In genomic region chr22:20084547-20085413, GRCh38 we compare ENCODE assay signal across 9 cellular contexts. TPM values are rescaled to one million over a fixed set of nuclear protein-coding genes. Genes with fewer than 3 reads are reported as not detected.
DNase-seq lines count a peak whose midpoint lies in the region; ATAC-seq and TF ChIP-seq lines count a peak whose summit lies in the region.
"Had no signal": no experiment of that assay in that cellular context is flagged by ENCODE, and none has a peak within 500 bp of the region (broad histone marks: within the 10 kb centered on the region; RNA-seq: fewer than 3 reads in every experiment).

No MANE protein-coding gene starts in this region.

- no peak for TF ChIP-seq POLR2A in thyroid gland (IDR thresholded peaks at IDR 0.05)

- H3K4me1 ChIP-seq in PC-3 (ENCODE audit: insufficient read depth, low read length) (peaks cover 13% of the 10 kb centered on the region), thyroid gland (peaks cover 42 to 44% of the 10 kb centered on the region in 2 donors)

- peak; percentile 42 for DNase-seq in activated naive CD4-positive, alpha-beta T cell treated with anti-CD3 and anti-CD28 coated beads for 36 hours
- DNase-seq in activated naive CD4-positive, alpha-beta T cell treated with anti-CD3 and anti-CD28 coated beads, Interleukin-2, amount 50 U/mL, for 16 hours = no peak
- no peak for DNase-seq in PC-3
- no peak for DNase-seq in fibroblast of villous mesenchyme (ENCODE audit: low read depth)
- DNase-seq in thyroid gland = peak; percentile 22 to 33
- DNase-seq in GM19240 (ENCODE audit: insufficient read length, low spot score) = no peak
- no peak for DNase-seq in GDM1 (lab: John Stamatoyannopoulos, UW)
- DNase-seq in NCI-H1417 treated with DMSO at 0.1 percent for 48 hours (lab: John Stamatoyannopoulos, UW) = no peak

- H4K20me1 ChIP-seq in PC-3 (ENCODE audit: low read length) = peaks cover 40% of the 10 kb centered on the region

- 68 to 71% methylated on average over 21 to 22 of the region's 23 CpGs for WGBS in thyroid gland, 2 donors

- H3K27me3 Mint-ChIP-seq in activated naive CD4-positive, alpha-beta T cell treated with anti-CD3 and anti-CD28 coated beads for 36 hours (ENCODE audit: low read depth) = no peaks in the 10 kb centered on the region

- H3K4me3 ChIP-seq in PC-3 (ENCODE audit: low read length) = no peak overlapping the region
- H3K4me3 ChIP-seq in fibroblast of villous mesenchyme (ENCODE audit: low read depth, low read length) = no peak overlapping the region
- no peak overlapping the region for H3K4me3 ChIP-seq in thyroid gland (replicated peaks in 1 of 3)

- CTCF ChIA-PET in activated naive CD4-positive, alpha-beta T cell treated with anti-CD3 and anti-CD28 coated beads for 36 hours (lab: Charles Lee) = interaction anchor here (1.2 kb wide), 1 partner anchor 9 kb away, joined by 3 read pairs; no protein-coding TSS in a partner anchor
- CTCF ChIA-PET in PC-3 (lab: Charles Lee) = no interaction called here

- no peaks in the 10 kb centered on the region for H3K27me3 ChIP-seq in PC-3 (ENCODE audit: low read length)
- H3K27me3 ChIP-seq in thyroid gland = no peaks in the 10 kb centered on the region

- H3K79me2 ChIP-seq in PC-3 (ENCODE audit: low read length) = peaks cover 76% of the 10 kb centered on the region

- H3K27ac ChIP-seq in PC-3 (ENCODE audit: low read length) (no peak overlapping the region), thyroid gland (peak overlapping the region in 1 of 3 donors; percentile 0)

- no peak for ATAC-seq in PC-3
- ATAC-seq: esophagus mucosa had no signal

- BruUV-seq in PC-3 (replicated peaks; lab: Mats Ljungman, UMichigan) = no TSS peak

- H3K9me2 ChIP-seq in PC-3 (replicated peaks; ENCODE audit: low read length) = no peaks in the 10 kb centered on the region

- H3K36me3 Mint-ChIP-seq in activated naive CD4-positive, alpha-beta T cell treated with anti-CD3 and anti-CD28 coated beads for 36 hours (ENCODE audit: low read depth) = peaks cover 34% of the 10 kb centered on the region

- H3K9me3 Mint-ChIP-seq in activated naive CD4-positive, alpha-beta T cell treated with anti-CD3 and anti-CD28 coated beads for 36 hours = no peaks in the 10 kb centered on the region

- H3K27ac Mint-ChIP-seq in activated naive CD4-positive, alpha-beta T cell treated with anti-CD3 and anti-CD28 coated beads for 36 hours = no peak overlapping the region

- H3F3A ChIP-seq in PC-3 (ENCODE audit: low read length, unreplicated experiment) = no peaks in the 10 kb centered on the region

- H3K36me3 ChIP-seq in PC-3 (ENCODE audit: low read depth, low read length) = peaks cover 45% of the 10 kb centered on the region; the same call in 1 of the 2 replicates
- H3K36me3 ChIP-seq in thyroid gland = peaks cover 41 to 42% of the 10 kb centered on the region in 2 donors

- no peak overlapping the region for H3K4me2 ChIP-seq in PC-3 (ENCODE audit: low read length)

- H2AFZ ChIP-seq in PC-3 (ENCODE audit: low read length) = no peak overlapping the region

- POLR2A ChIA-PET in PC-3 (lab: Charles Lee; ENCODE audit: unreplicated experiment) = no interaction called here

- H3K9me3 ChIP-seq in PC-3 (ENCODE audit: low read length) (no peaks in the 10 kb centered on the region), thyroid gland (no peaks in the 10 kb centered on the region)

- TF ChIP-seq CTCF in PC-3 (conservative IDR thresholded peaks at IDR 0.05; ENCODE audit: low read depth, low read length) = peak; percentile 51; the same call in 1 of the 2 replicates
- TF ChIP-seq CTCF in fibroblast of villous mesenchyme (IDR thresholded peaks at IDR 0.05; ENCODE audit: insufficient read depth, low read depth, low read length) = peak; percentile 45
- TF ChIP-seq CTCF in thyroid gland (IDR thresholded peaks at IDR 0.05) = peak in 2 of 6 experiments; percentile 16 to 44

- intact Hi-C loops in activated naive CD4-positive, alpha-beta T cell treated with anti-CD3 and anti-CD28 coated beads for 36 hours (cut with micrococcal nuclease) = loop anchor here (5.0 kb wide), 1 partner anchor 47 kb away; no protein-coding TSS in a partner anchor
- intact Hi-C loops in PC-3 (cut with micrococcal nuclease) = no loop called here
- intact Hi-C loops in thyroid gland (cut with DNase I) = no loop called here

- peaks cover 42% of the 10 kb centered on the region for H3K4me1 Mint-ChIP-seq in activated naive CD4-positive, alpha-beta T cell treated with anti-CD3 and anti-CD28 coated beads for 36 hours (ENCODE audit: low read depth)

- H3K4me3 Mint-ChIP-seq in activated naive CD4-positive, alpha-beta T cell treated with anti-CD3 and anti-CD28 coated beads for 36 hours = peak overlapping the region; percentile 28

- no peak overlapping the region for H3K9ac ChIP-seq in PC-3 (ENCODE audit: low read length)

RNA-seq across cellular contexts. Expression of gene DGCR8, which starts 4.7 kb away (rescaled TPM):
- 10 to 100 TPM; 29.8 to 36.5 TPM for total RNA-seq in activated naive CD4-positive, alpha-beta T cell treated with anti-CD3 and anti-CD28 coated beads for 36 hours
- 41.7 and 43.6 TPM in 2 replicates for total RNA-seq in PC-3 (2014; rRNA removed)
- 30.7 and 34.1 TPM in 2 replicates for total RNA-seq in fibroblast of villous mesenchyme
- 10 to 100 TPM; 28.9 to 48.8 (median 31.5) TPM for total RNA-seq in thyroid gland

RNA-seq across cellular contexts. Expression of gene RANBP1, which starts 31.1 kb away (rescaled TPM):
- 100 to 1,000 TPM; 445 to 455 TPM for total RNA-seq in activated naive CD4-positive, alpha-beta T cell treated with anti-CD3 and anti-CD28 coated beads for 36 hours
- 356 and 411 TPM in 2 replicates for total RNA-seq in PC-3 (2014; rRNA removed)
- 200 and 206 TPM in 2 replicates for total RNA-seq in fibroblast of villous mesenchyme
- total RNA-seq in thyroid gland = 100 to 1,000 TPM; 125 to 232 (median 173) TPM

RNA-seq across cellular contexts. Expression of gene TRMT2A, which starts 32.2 kb away (rescaled TPM):
- total RNA-seq in activated naive CD4-positive, alpha-beta T cell treated with anti-CD3 and anti-CD28 coated beads for 36 hours = 10 to 100 TPM; 51.8 to 57.9 TPM
- total RNA-seq in PC-3 (2014; rRNA removed) (58.9 and 62.1 TPM in 2 replicates), fibroblast of villous mesenchyme (35.4 and 45.3 TPM in 2 replicates), thyroid gland (10 to 100 TPM; 36.9 to 65.5 (median 53.3) TPM)

RNA-seq across cellular contexts. Expression of gene ZDHHC8, which starts 46.8 kb away (rescaled TPM):
- 10 to 100 TPM; 26.4 to 31.3 TPM for total RNA-seq in activated naive CD4-positive, alpha-beta T cell treated with anti-CD3 and anti-CD28 coated beads for 36 hours
- total RNA-seq in PC-3 (2014; rRNA removed) (24.6 and 26.8 TPM in 2 replicates), fibroblast of villous mesenchyme (8.1 and 10.8 TPM in 2 replicates), thyroid gland (10 to 100 TPM; 13.4 to 22.4 (median 18.9) TPM)

Comparison
In these comparisons a context has a peak if more than half of its experiments do, and no peak if none do; other contexts are left out.
1. DNase-seq: peak in activated naive CD4-positive, alpha-beta T cell treated with anti-CD3 and anti-CD28 coated beads for 36 hours (single experiment) and thyroid gland (2 of 2); none in activated naive CD4-positive, alpha-beta T cell treated with anti-CD3 and anti-CD28 coated beads, Interleukin-2, amount 50 U/mL, for 16 hours (single experiment), PC-3 (single experiment), fibroblast of villous mesenchyme (single experiment), GM19240 (single experiment), GDM1 (single experiment) and NCI-H1417 treated with DMSO at 0.1 percent for 48 hours (single experiment).